ENCODE assay signal across 1 cellular context in genomic region chr13:30832377-30832776, GRCh38.
TF ChIP-seq lines count a peak whose summit lies in the region.

No MANE protein-coding gene starts in this region.

TF ChIP-seq in HepG2, 621 proteins besides CTCF, POLR2A, EP300 and RAD21:
- TF ChIP-seq ZEB1 (IDR thresholded peaks at IDR 0.05; ENCODE audit: insufficient replicate concordance, low read depth) (peak; percentile 14), FOSL2 (CRISPR knock-in tag; IDR thresholded peaks at IDR 0.05) (0 out of 2 replicates have a peak, but pooled peaks have one; percentile 6), ZNF562 (CRISPR knock-in tag; IDR thresholded peaks at IDR 0.05; ENCODE audit: borderline replicate concordance) (no peak), RARA (CRISPR knock-in tag; IDR thresholded peaks at IDR 0.05) (peak; percentile 42), ZNF746 (CRISPR knock-in tag; IDR thresholded peaks at IDR 0.05) (no peak), SKI (IDR thresholded peaks at IDR 0.05; ENCODE audit: partially characterized antibody) (peak; percentile 73), RXRB (CRISPR knock-in tag; IDR thresholded peaks at IDR 0.05; ENCODE audit: borderline replicate concordance) (peak; percentile 73)
TF ChIP-seq in HepG2: peak in this region for 5.
